Comparison of ENCODE assay signal across 9 cellular contexts in genomic region chr6:90445533-90446108, GRCh38.
"Had no signal": no experiment of that assay in that cellular context is flagged by ENCODE, and none has a peak within 500 bp of the region (broad histone marks: within the 10 kb centered on the region; RNA-seq: fewer than 3 reads in every experiment).

No MANE protein-coding gene starts in this region.

- H3K27ac Mint-ChIP-seq: activated B cell treated with CpG ODN at 0.5 μM for 24 hours, naive B cell had no signal

- H3K27me3 Mint-ChIP-seq: activated B cell treated with CpG ODN at 0.5 μM for 24 hours had no signal

- DNase-seq: activated B cell treated with CpG ODN at 0.5 μM for 24 hours; caudate nucleus; effector CD8-positive, alpha-beta T cell; foreskin melanocyte; heart left ventricle; naive B cell; posterior cingulate gyrus; thyroid gland had no signal

- H3K4me1 Mint-ChIP-seq: activated B cell treated with CpG ODN at 0.5 μM for 24 hours had no signal

- H3K4me3 Mint-ChIP-seq: activated B cell treated with CpG ODN at 0.5 μM for 24 hours, naive B cell had no signal

- H3K9me3 Mint-ChIP-seq: activated B cell treated with CpG ODN at 0.5 μM for 24 hours had no signal

- ATAC-seq: heart left ventricle, Right ventricle myocardium inferior had no signal
